Comparison of ENCODE assay signal across 1 cellular context in genomic region chr3:191387441-191388077, GRCh38.
TF ChIP-seq lines count a peak whose summit lies in the region.

No MANE protein-coding gene starts in this region.

TF ChIP-seq in K562, 482 proteins besides CTCF, POLR2A, EP300 and RAD21:
- no peak for TF ChIP-seq PBX2 (CRISPR knock-in tag; IDR thresholded peaks at IDR 0.05; ENCODE audit: low read depth)
- TF ChIP-seq PBX2 (tag; conservative IDR thresholded peaks at IDR 0.05; ENCODE audit: low read depth): no peak
- TF ChIP-seq CEBPZ (IDR thresholded peaks at IDR 0.05; ENCODE audit: borderline replicate concordance, low read depth, low read length): no peak
- no peak for TF ChIP-seq SUPT5H (IDR thresholded peaks at IDR 0.05)
- no peak for TF ChIP-seq ZBTB12 (CRISPR knock-in tag; IDR thresholded peaks at IDR 0.05)
- TF ChIP-seq YY1 (IDR thresholded peaks at IDR 0.05; ENCODE audit: borderline replicate concordance in 1 of 3, control insufficient read depth in 1 of 3, extremely low read depth in 1 of 3, insufficient read depth in 3 of 3, insufficient read length in 1 of 3, insufficient replicate concordance in 2 of 3, low read depth in 1 of 3, low read length in 2 of 3): no peak
- TF ChIP-seq MTA3 (IDR thresholded peaks at IDR 0.05; ENCODE audit: borderline replicate concordance): no peak
- no peak for TF ChIP-seq DEAF1 (CRISPR knock-in tag; IDR thresholded peaks at IDR 0.05)
- TF ChIP-seq BCL6 (CRISPR knock-in tag; IDR thresholded peaks at IDR 0.05): no peak
- TF ChIP-seq MYBL2 (IDR thresholded peaks at IDR 0.05; ENCODE audit: low read depth): no peak
- TF ChIP-seq MYBL2 (CRISPR knock-in tag; IDR thresholded peaks at IDR 0.05; ENCODE audit: borderline replicate concordance): no peak
- TF ChIP-seq TAF15 (IDR thresholded peaks at IDR 0.05; ENCODE audit: low read depth, low read length): no peak
- no peak for TF ChIP-seq PURB (CRISPR knock-in tag; IDR thresholded peaks at IDR 0.05; ENCODE audit: low read depth)
- no peak for TF ChIP-seq SRSF9 (IDR thresholded peaks at IDR 0.05; ENCODE audit: borderline replicate concordance, low read depth, low read length)
- no peak for TF ChIP-seq ZNF518B (CRISPR knock-in tag; IDR thresholded peaks at IDR 0.05)
- no peak for TF ChIP-seq ZBTB11 (CRISPR knock-in tag; IDR thresholded peaks at IDR 0.05)
- no peak for TF ChIP-seq GABPA (tag; conservative IDR thresholded peaks at IDR 0.05; ENCODE audit: low read depth)
- no peak for TF ChIP-seq CHD7 (IDR thresholded peaks at IDR 0.05; ENCODE audit: low read depth, low read length)
- TF ChIP-seq BRD9 (IDR thresholded peaks at IDR 0.05; ENCODE audit: low read depth, partially characterized antibody): no peak
- no peak for TF ChIP-seq ZNF76 (CRISPR knock-in tag; IDR thresholded peaks at IDR 0.05; ENCODE audit: borderline replicate concordance)
TF ChIP-seq in K562: peak in this region for 0.
